27 cellular contexts compared by ENCODE assay signal in genomic region chr7:137741443-137741842, GRCh38.
"Had no signal": no experiment of that assay in that cellular context is flagged by ENCODE, and none has a peak within 500 bp of the region (broad histone marks: within the 10 kb centered on the region; RNA-seq: fewer than 3 reads in every experiment).

No MANE protein-coding gene starts in this region.

- DNase-seq: activated B cell treated with CpG ODN at 0.5 μM for 24 hours; activated CD4-positive, alpha-beta T cell treated with anti-CD3 and anti-CD28 coated beads for 48 hours; activated CD4-positive, alpha-beta T cell treated with anti-CD3 and anti-CD28 coated beads, Interleukin-2, amount 50 U/mL, for 1 hour; activated CD4-positive, alpha-beta T cell treated with anti-CD3 and anti-CD28 coated beads, Interleukin-2, amount 50 U/mL, for 48 hours; activated CD8-positive, alpha-beta memory T cell treated with anti-CD3 and anti-CD28 coated beads for 24 hours; activated CD8-positive, alpha-beta T cell treated with anti-CD3 and anti-CD28 coated beads for 36 hours; activated effector memory CD4-positive, alpha-beta T cell treated with Interleukin-2 at 50 U/mL for 16 hours; activated gamma-delta T cell treated with Interleukin-2 at 50 U/mL for 16 hours; activated naive CD4-positive, alpha-beta T cell treated with anti-CD3 and anti-CD28 coated beads, Interleukin-2, amount 50 U/mL, for 16 hours; activated naive CD4-positive, alpha-beta T cell treated with Interleukin-2 at 50 U/mL for 16 hours; activated T-cell treated with anti-CD3 and anti-CD28 coated beads, Interleukin-2, amount 50 U/mL, for 4 hours; amniotic stem cell; brain microvascular endothelial cell; effector memory CD4-positive, alpha-beta T cell; endodermal cell; foreskin fibroblast; hippocampal formation; T1000; WERI-Rb-1 had no signal

- H3K36me3 ChIP-seq: brain microvascular endothelial cell, WERI-Rb-1 had no signal

- ATAC-seq: activated CD4-positive, CD25-positive, alpha-beta regulatory T cell treated with anti-CD3 and anti-CD28 coated beads, Interleukin-2, amount 50 U/mL, for 24 hours; activated CD8-positive, alpha-beta T cell treated with anti-CD3 and anti-CD28 coated beads for 36 hours; activated T-cell treated with anti-CD3 and anti-CD28 coated beads, Interleukin-2, amount 50 U/mL, for 4 hours; activated T-helper 17 cell treated with anti-CD3 and anti-CD28 coated beads, Interleukin-2, amount 50 U/mL, for 72 hours; esophagus mucosa had no signal

- H3K4me3 ChIP-seq: coronary artery, dorsolateral prefrontal cortex had no signal

- FAIRE-seq: astrocyte, bronchial epithelial cell, frontal cortex had no signal

- H3K27me3 ChIP-seq: brain microvascular endothelial cell, dorsolateral prefrontal cortex had no signal

- H3K27ac ChIP-seq: brain microvascular endothelial cell, coronary artery, WERI-Rb-1 had no signal
